ENCODE assay signal across 16 cellular contexts in the genomic region with DNA sequence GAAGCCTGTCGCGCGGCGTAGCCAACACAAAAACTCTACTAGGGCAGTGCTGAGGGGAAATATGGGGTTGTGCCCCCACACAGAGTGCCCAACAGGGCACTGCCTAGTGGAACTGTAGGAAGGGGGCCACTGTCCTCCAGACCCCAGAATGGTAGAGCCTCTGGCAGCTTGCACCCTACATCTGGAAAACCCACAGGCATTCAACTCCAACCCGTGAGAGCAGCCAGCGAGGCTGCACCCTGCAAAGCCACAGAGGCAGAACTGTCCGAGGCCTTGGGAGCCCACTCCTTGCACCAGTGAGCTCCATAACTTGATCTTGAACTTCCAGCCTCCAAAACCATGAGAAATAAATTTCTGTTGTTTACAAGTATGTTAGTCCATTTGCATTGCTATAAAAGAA. TPM values are rescaled to one million over a fixed set of nuclear protein-coding genes. Genes with fewer than 3 reads are reported as not detected.
DNase-seq lines count a peak whose midpoint lies in the region; ATAC-seq and TF ChIP-seq lines count a peak whose summit lies in the region.
"Had no signal": no experiment of that assay in that cellular context is flagged by ENCODE, and none has a peak within 500 bp of the region (broad histone marks: within the 10 kb centered on the region; RNA-seq: fewer than 3 reads in every experiment).

No MANE protein-coding gene starts in this region.

- H3K27me3 ChIP-seq in effector memory CD4-positive, alpha-beta T cell (replicated peaks; ENCODE audit: control insufficient read depth, insufficient read depth, low read length, poor library complexity, severe bottlenecking) = no peaks in the 10 kb centered on the region
- no peaks in the 10 kb centered on the region for H3K27me3 ChIP-seq in thyroid gland
- H3K27me3 ChIP-seq: left lung had no signal

- H3K36me3 Mint-ChIP-seq in activated T-cell treated with anti-CD3 and anti-CD28 coated beads, Interleukin-2, amount 50 U/mL, for 4 hours (ENCODE audit: insufficient read depth) = peaks cover 3% of the 10 kb centered on the region
- H3K36me3 Mint-ChIP-seq in activated CD8-positive, alpha-beta T cell treated with anti-CD3 and anti-CD28 coated beads for 36 hours (ENCODE audit: low read depth) = peaks cover 10% of the 10 kb centered on the region

- no peak for TF ChIP-seq CTCF in activated CD8-positive, alpha-beta T cell treated with anti-CD3 and anti-CD28 coated beads for 36 hours (IDR thresholded peaks at IDR 0.05)
- no peak for TF ChIP-seq CTCF in thyroid gland (IDR thresholded peaks at IDR 0.05)

- H3K27me3 Mint-ChIP-seq in activated T-cell treated with anti-CD3 and anti-CD28 coated beads, Interleukin-2, amount 50 U/mL, for 4 hours (ENCODE audit: low read depth) = no peaks in the 10 kb centered on the region
- no peaks in the 10 kb centered on the region for H3K27me3 Mint-ChIP-seq in activated CD8-positive, alpha-beta T cell treated with anti-CD3 and anti-CD28 coated beads for 36 hours

- no peak for TF ChIP-seq POLR2A in thyroid gland (IDR thresholded peaks at IDR 0.05)

- H3K9me3 ChIP-seq in effector memory CD4-positive, alpha-beta T cell (ENCODE audit: control insufficient read depth, low read length) = no peaks in the 10 kb centered on the region
- H3K9me3 ChIP-seq in thyroid gland = no peaks in the 10 kb centered on the region
- H3K9me3 ChIP-seq: left lung, prostate gland, SK-N-SH had no signal

- H3K9me3 Mint-ChIP-seq in activated T-cell treated with anti-CD3 and anti-CD28 coated beads, Interleukin-2, amount 50 U/mL, for 4 hours = no peaks in the 10 kb centered on the region
- H3K9me3 Mint-ChIP-seq in activated CD8-positive, alpha-beta T cell treated with anti-CD3 and anti-CD28 coated beads for 36 hours = peaks cover 2% of the 10 kb centered on the region

- peak overlapping the region; percentile 100 for H3K27ac Mint-ChIP-seq in activated CD8-positive, alpha-beta T cell treated with anti-CD3 and anti-CD28 coated beads for 36 hours

- H3K4me1 ChIP-seq in effector memory CD4-positive, alpha-beta T cell (ENCODE audit: control insufficient read depth, insufficient read depth, low read length, poor library complexity, severe bottlenecking) = peaks cover 8% of the 10 kb centered on the region
- peaks cover 50 to 83% of the 10 kb centered on the region in 2 donors for H3K4me1 ChIP-seq in thyroid gland

- ATAC-seq in activated T-cell treated with anti-CD3 and anti-CD28 coated beads, Interleukin-2, amount 50 U/mL, for 4 hours = no peak
- ATAC-seq in activated CD8-positive, alpha-beta T cell treated with anti-CD3 and anti-CD28 coated beads for 36 hours = no peak
- ATAC-seq in GM18858 (IDR thresholded peaks at IDR 0.05; ENCODE audit: unreplicated experiment) (no peak), GM21381 (IDR thresholded peaks at IDR 0.05; ENCODE audit: unreplicated experiment) (no peak)
- ATAC-seq: left lung had no signal

- POLR2A ChIA-PET in activated CD8-positive, alpha-beta T cell treated with anti-CD3 and anti-CD28 coated beads for 36 hours (lab: Charles Lee) = interaction anchor here (0.8 to 3.9 kb wide), 2 partner anchors 28 to 48 kb away, joined by 5 to 27 read pairs; partner anchors contain the start of gene GRAMD2B

- H3K36me3 ChIP-seq in effector memory CD4-positive, alpha-beta T cell (ENCODE audit: control insufficient read depth, insufficient read depth, low read length) = no peaks in the 10 kb centered on the region
- no peaks in the 10 kb centered on the region for H3K36me3 ChIP-seq in thyroid gland
- H3K36me3 ChIP-seq: left lung, prostate gland had no signal

- peak overlapping the region; percentile 75 for H3K27ac ChIP-seq in effector memory CD4-positive, alpha-beta T cell (ENCODE audit: insufficient read depth, low read length, poor library complexity, severe bottlenecking)
- H3K27ac ChIP-seq in thyroid gland = peak overlapping the region in 2 of 3 donors; percentile 93 to 95
- H3K27ac ChIP-seq: KMS-11, VCaP had no signal

- 71 to 84% methylated on average over 7 of the region's 7 CpGs for WGBS in thyroid gland, 2 donors

- peaks cover 60% of the 10 kb centered on the region for H3K4me1 Mint-ChIP-seq in activated T-cell treated with anti-CD3 and anti-CD28 coated beads, Interleukin-2, amount 50 U/mL, for 4 hours (ENCODE audit: low read depth)
- peaks cover 68% of the 10 kb centered on the region for H3K4me1 Mint-ChIP-seq in activated CD8-positive, alpha-beta T cell treated with anti-CD3 and anti-CD28 coated beads for 36 hours (ENCODE audit: low read depth)

- H3K4me3 ChIP-seq in effector memory CD4-positive, alpha-beta T cell (ENCODE audit: insufficient read depth, low read depth, low read length, poor library complexity, severe bottlenecking) = peak overlapping the region; percentile 36
- H3K4me3 ChIP-seq in thyroid gland (replicated peaks in 1 of 3) = no peak overlapping the region
- H3K4me3 ChIP-seq: left lung, prostate gland had no signal

- CTCF ChIA-PET in activated CD8-positive, alpha-beta T cell treated with anti-CD3 and anti-CD28 coated beads for 36 hours (lab: Charles Lee) = no interaction called here

- intact Hi-C loops in activated CD8-positive, alpha-beta T cell treated with anti-CD3 and anti-CD28 coated beads for 36 hours (cut with micrococcal nuclease) = loop anchor here (1.0 kb wide), 1 partner anchor 27 kb away; no protein-coding TSS in a partner anchor
- intact Hi-C loops in thyroid gland (cut with DNase I) = no loop called here

- H3K4me3 Mint-ChIP-seq in activated T-cell treated with anti-CD3 and anti-CD28 coated beads, Interleukin-2, amount 50 U/mL, for 4 hours = peak overlapping the region; percentile 86
- H3K4me3 Mint-ChIP-seq in activated CD8-positive, alpha-beta T cell treated with anti-CD3 and anti-CD28 coated beads for 36 hours = peak overlapping the region; percentile 85

- no peak for DNase-seq in activated T-cell treated with anti-CD3 and anti-CD28 coated beads, Interleukin-2, amount 50 U/mL, for 4 hours
- no peak for DNase-seq in activated T-cell treated with anti-CD3 and anti-CD28 coated beads, Interleukin-2, amount 50 U/mL, for 1 hour
- DNase-seq in activated CD8-positive, alpha-beta T cell treated with anti-CD3 and anti-CD28 coated beads for 36 hours = no peak
- DNase-seq in effector memory CD4-positive, alpha-beta T cell = no peak
- no peak for DNase-seq in thyroid gland
- DNase-seq in medulla oblongata (ENCODE audit: extremely low spot score) = no peak
- DNase-seq: COR-L47, GDM1, left lung, NCI-H1694, SK-N-SH had no signal

RNA-seq across cellular contexts. Expression of gene GRAMD2B, which starts 27.7 kb away (rescaled TPM):
- total RNA-seq in activated T-cell treated with anti-CD3 and anti-CD28 coated beads, Interleukin-2, amount 50 U/mL, for 4 hours = 10 to 100 TPM in 2 of 3 donors, 1 to 10 TPM in 1; 9.3 to 14.7 (median 12.3) TPM
- total RNA-seq in activated CD8-positive, alpha-beta T cell treated with anti-CD3 and anti-CD28 coated beads for 36 hours = 1 to 10 TPM; 8.0 to 8.4 TPM
- total RNA-seq in thyroid gland = 100 to 1,000 TPM in 3 of 4 donors, 10 to 100 TPM in 1; 68.1 to 115 (median 105) TPM

Comparison
In these comparisons a context has a peak if more than half of its experiments do, and no peak if none do; other contexts are left out.
1. RNA of gene GRAMD2B, which starts 27.7 kb away (total RNA-seq): 68.1 to 115 TPM in thyroid gland; 9.3 to 14.7 TPM in activated T-cell treated with anti-CD3 and anti-CD28 coated beads, Interleukin-2, amount 50 U/mL, for 4 hours and 8.0 to 8.4 TPM in activated CD8-positive, alpha-beta T cell treated with anti-CD3 and anti-CD28 coated beads for 36 hours; every median in the first group is over 4 times any median in the second.